ENCODE assay signal across 17 cellular contexts in genomic region chr6:12262236-12263061, GRCh38. TPM values are rescaled to one million over a fixed set of nuclear protein-coding genes. Genes with fewer than 3 reads are reported as not detected.
DNase-seq lines count a peak whose midpoint lies in the region; ATAC-seq and TF ChIP-seq lines count a peak whose summit lies in the region.
"Had no signal": no experiment of that assay in that cellular context is flagged by ENCODE, and none has a peak within 500 bp of the region (broad histone marks: within the 10 kb centered on the region; RNA-seq: fewer than 3 reads in every experiment).

No MANE protein-coding gene starts in this region.

- TF ChIP-seq EP300 in transverse colon (IDR thresholded peaks at IDR 0.05; ENCODE audit: low read depth), result no peak

- H3K4me1 ChIP-seq in adrenal gland (replicated peaks in 1 of 2) (no peaks in the 10 kb centered on the region), mucosa of descending colon (ENCODE audit: low read depth) (peaks cover 9% of the 10 kb centered on the region), transverse colon (peaks cover 0 to 35% (median 15%) of the 10 kb centered on the region in 4 donors)
- H3K4me1 ChIP-seq: SJCRH30 had no signal

- no peaks in the 10 kb centered on the region for H3K27me3 ChIP-seq in adrenal gland
- no peaks in the 10 kb centered on the region for H3K27me3 ChIP-seq in transverse colon
- H3K27me3 ChIP-seq: SJCRH30 had no signal

- intact Hi-C loops in adrenal gland (cut with DNase I) (no loop called here), mucosa of descending colon (cut with DNase I, micrococcal nuclease) (no loop called here), transverse colon (cut with DNase I; ENCODE audit: low total_unique reads) (no loop called here)

- H3K36me3 ChIP-seq in adrenal gland (replicated peaks in 1 of 2), result no peaks in the 10 kb centered on the region
- H3K36me3 ChIP-seq in mucosa of descending colon (ENCODE audit: low read depth), result no peaks in the 10 kb centered on the region
- H3K36me3 ChIP-seq in transverse colon, result no peaks in the 10 kb centered on the region
- H3K36me3 ChIP-seq: SJCRH30 had no signal

- in situ Hi-C loops in transverse colon (cut with MboI; ENCODE audit: low pct_ligation_motif_present in 1 of 4, low pct_unique_long_range_greater_than_20kb in 1 of 4, low sequenced_read_pairs in 3 of 4), result no loop called here

- DNase-seq in HT-29 (ENCODE audit: low spot score) (peak; percentile 22), adrenal gland (peak in 5 of 7 donors; percentile 27 to 39 (median 32)), mucosa of descending colon (peak; percentile 77 to 91 (median 79)), transverse colon (peak; percentile 90), NCI-H2081 (lab: John Stamatoyannopoulos, UW) (no peak), putamen (ENCODE audit: low spot score) (no peak), NCI-H69 (lab: John Stamatoyannopoulos, UW) (no peak)
- DNase-seq: CD4-positive, CD25-positive, alpha-beta regulatory T cell; EL; HCEC 1CT; KBM-7; NCI-H1092; NCI-H1694; NK-92 treated with Interleukin-12 subunit alpha and Interleukin-12 subunit beta, amount 100 ng/mL, for 24 hours; SJCRH30 had no signal

- no peak overlapping the region for H3K27ac ChIP-seq in adrenal gland
- H3K27ac ChIP-seq in transverse colon, result peak overlapping the region; percentile 81 to 89 (median 84)
- H3K27ac ChIP-seq: RWPE1, SJCRH30 had no signal

- TF ChIP-seq CTCF in adrenal gland (IDR thresholded peaks at IDR 0.05), result no peak
- TF ChIP-seq CTCF in mucosa of descending colon (IDR thresholded peaks at IDR 0.05), result no peak
- TF ChIP-seq CTCF in transverse colon (IDR thresholded peaks at IDR 0.05), result no peak

- H3K9me3 ChIP-seq in adrenal gland (replicated peaks in 1 of 3) (no peaks in the 10 kb centered on the region), mucosa of descending colon (no peaks in the 10 kb centered on the region), transverse colon (no peaks in the 10 kb centered on the region)
- H3K9me3 ChIP-seq: Caco-2, SJCRH30 had no signal

- 65 to 72% (median 70%) methylated on average over 13 of the region's 13 CpGs for WGBS in adrenal gland, 4 donors
- WGBS in transverse colon (ENCODE audit: low coverage in 1 of 2), 2 donors, result 46 to 48% methylated on average over 8 to 13 of the region's 13 CpGs

- peak; percentile 82 for ATAC-seq in mucosa of descending colon

- TF ChIP-seq POLR2A in adrenal gland (IDR thresholded peaks at IDR 0.05) (no peak), transverse colon (IDR thresholded peaks at IDR 0.05) (peak; percentile 61)

- no peak overlapping the region for H3K4me3 ChIP-seq in adrenal gland
- no peak overlapping the region for H3K4me3 ChIP-seq in mucosa of descending colon
- peak overlapping the region in 2 of 4 donors; percentile 3 to 29 for H3K4me3 ChIP-seq in transverse colon
- H3K4me3 ChIP-seq: SJCRH30 had no signal

RNA-seq across cellular contexts. Expression of gene EDN1, which starts 27.7 kb away (rescaled TPM):
- total RNA-seq in HT-29 (2014; rRNA removed; shearing (Covaris generic)), result 37.0 and 43.2 TPM in 2 replicates
- total RNA-seq in adrenal gland, result 1 to 10 TPM in 5 of 8 donors, under 1 TPM in 3; 0.18 to 7.9 (median 1.3) TPM
- polyA plus RNA-seq in adrenal gland, result 1 to 10 TPM; 2.8 to 5.4 (median 3.0) TPM
- 10 to 100 TPM in 2 of 3 donors, 1 to 10 TPM in 1; 8.4 to 26.5 (median 14.0) TPM for total RNA-seq in mucosa of descending colon
- 10 to 100 TPM in 2 of 4 donors, 1 to 10 TPM in 2; 3.6 to 23.2 (median 14.2) TPM for total RNA-seq in transverse colon
- polyA plus RNA-seq: CD4-positive, CD25-positive, alpha-beta regulatory T cell had no signal

Comparison
In these comparisons a context has a peak if more than half of its experiments do, and no peak if none do; other contexts are left out.
1. DNase-seq: peak in HT-29 (single experiment), adrenal gland (5 of 7), mucosa of descending colon (3 of 3) and transverse colon (single experiment); none in NCI-H2081 (0 of 2), putamen (single experiment) and NCI-H69 (single experiment).
2. H3K27ac ChIP-seq: peak in transverse colon (4 of 4); none in adrenal gland (0 of 5).